In genomic region chr17:45261577-45262515, GRCh38 we compare ENCODE assay signal across 8 cellular contexts. TPM values are rescaled to one million over a fixed set of nuclear protein-coding genes. Genes with fewer than 3 reads are reported as not detected.
A peak's percentile ranks its signal among the peaks of the same experiment; 100 is the strongest.
DNase-seq lines count a peak whose midpoint lies in the region; ATAC-seq and TF ChIP-seq lines count a peak whose summit lies in the region.

Gene SPATA32, minus strand, starts transcription at chr17:45262094. Its CDS starts 78 bp downstream, at chr17:45262016.

- H3K27me3 ChIP-seq in IMR-90 (ENCODE audit: control insufficient read depth, insufficient read depth, low read length) (no peaks in the 10 kb centered on the region), suprapubic skin (no peaks in the 10 kb centered on the region)

- CTCF ChIA-PET in IMR-90 (lab: Yijun Ruan, JAX): interaction anchor here (0.6 kb wide), 1 partner anchor 121 kb away, joined by 5 read pairs; no protein-coding TSS in a partner anchor

- H3K27me3 Mint-ChIP-seq in activated T-helper 1 cell treated with anti-CD3 and anti-CD28 coated beads, Interleukin-12 subunit alpha, Interleukin-12 subunit beta, Interleukin-2, Interleukin-4 antibody, amounts not matched to agents 30 ng/mL and 10 ng/mL and 1 ng/mL, durations not matched to agents 14 hours and 24 hours and 36 hours (ENCODE audit: insufficient read depth): no peaks in the 10 kb centered on the region

- H2AK5ac ChIP-seq in IMR-90 (ENCODE audit: low read depth, low read length): peak within 1 kb of the TSS; percentile 24

- peak within 1 kb of the TSS; percentile 77 for H3K4me2 ChIP-seq in IMR-90 (ENCODE audit: low read depth, low read length)

- H3K4ac ChIP-seq in IMR-90 (ENCODE audit: low read depth, low read length): peak within 1 kb of the TSS; percentile 30; the same call in 1 of the 2 replicates

- DNase-seq in CMK (ENCODE audit: low read depth): peak; percentile 65
- peak; percentile 29 for DNase-seq in IMR-90
- peak; percentile 49 for DNase-seq in activated T-helper 1 cell treated with anti-CD3 and anti-CD28 coated beads, Interleukin-12 subunit alpha, Interleukin-12 subunit beta, Interleukin-2, Interleukin-4 antibody, amounts not matched to agents 30 ng/mL and 10 ng/mL and 1 ng/mL, durations not matched to agents 14 hours and 24 hours and 36 hours (ENCODE audit: low spot score)
- DNase-seq in fibroblast of villous mesenchyme (ENCODE audit: low read depth): peak; percentile 26
- peak in 43 of 56 donors; percentile 3 to 79 (median 33) for DNase-seq in nucleus accumbens (lab: John Stamatoyannopoulos, UW)
- no peak for DNase-seq in suprapubic skin (ENCODE audit: low spot score in 2 of 2)

- H4K91ac ChIP-seq in IMR-90 (ENCODE audit: insufficient read depth, low read depth, low read length): no peak within 1 kb of the TSS

- H3K27ac ChIP-seq in IMR-90 (ENCODE audit: insufficient read depth, low read length): no peak within 1 kb of the TSS; the same call in 1 of the 2 replicates
- peak within 1 kb of the TSS; percentile 70 for H3K27ac ChIP-seq in suprapubic skin

- peak within 1 kb of the TSS in 1 of 2 experiments; percentile 35; a peak in 1 of 4 replicates for H4K8ac ChIP-seq in IMR-90 (ENCODE audit: low read depth in 2 of 2, low read length in 2 of 2)

- no peak within 1 kb of the TSS for H2BK15ac ChIP-seq in IMR-90 (ENCODE audit: low read depth, low read length)

- 0 out of 2 replicates have a peak within 1 kb of the TSS, but pooled peaks have one; percentile 35 for H3K14ac ChIP-seq in IMR-90 (replicated peaks; ENCODE audit: low read depth, low read length)

- H2AFZ ChIP-seq in IMR-90 (replicated peaks; ENCODE audit: low read length, poor library complexity): peak within 1 kb of the TSS; percentile 85

- H4K20me1 ChIP-seq in IMR-90 (ENCODE audit: insufficient read depth, low read length): peaks cover 12% of the 10 kb centered on the region

- peak within 1 kb of the TSS; percentile 80 for H3K23ac ChIP-seq in IMR-90 (ENCODE audit: low read depth, low read length)

- no peak for TF ChIP-seq CTCF in IMR-90 (conservative IDR thresholded peaks at IDR 0.05; ENCODE audit: low read depth, low read length)
- no peak for TF ChIP-seq CTCF in fibroblast of villous mesenchyme (IDR thresholded peaks at IDR 0.05; ENCODE audit: insufficient read depth, low read depth, low read length)
- TF ChIP-seq CTCF in suprapubic skin (IDR thresholded peaks at IDR 0.05): no peak

- H2BK120ac ChIP-seq in IMR-90 (ENCODE audit: low read depth, low read length): no peak within 1 kb of the TSS

- ATAC-seq in IMR-90 (ENCODE audit: low read depth) (peak; percentile 9), GM21390 (IDR thresholded peaks at IDR 0.05; ENCODE audit: unreplicated experiment) (no peak), HG02610 (IDR thresholded peaks at IDR 0.05; ENCODE audit: unreplicated experiment) (no peak)

- H2BK5ac ChIP-seq in IMR-90 (ENCODE audit: low read depth, low read length, poor library complexity, severe bottlenecking): no peak within 1 kb of the TSS

- H3K4me1 ChIP-seq in IMR-90 (ENCODE audit: control insufficient read depth, insufficient read depth, low read length) (peaks cover 27% of the 10 kb centered on the region), suprapubic skin (peaks cover 23% of the 10 kb centered on the region)

- H3K9me3 ChIP-seq in IMR-90 (ENCODE audit: control insufficient read depth, insufficient read depth, low read length) (no peaks in the 10 kb centered on the region), suprapubic skin (no peaks in the 10 kb centered on the region)

- POLR2A ChIA-PET in IMR-90 (lab: Charles Lee; ENCODE audit: unreplicated experiment): no interaction called here

- intact Hi-C loops in IMR-90 (cut with micrococcal nuclease): no loop called here
- intact Hi-C loops in activated T-helper 1 cell treated with anti-CD3 and anti-CD28 coated beads, Interleukin-12 subunit alpha, Interleukin-12 subunit beta, Interleukin-2, Interleukin-4 antibody, amounts not matched to agents 30 ng/mL and 10 ng/mL and 1 ng/mL, durations not matched to agents 14 hours and 24 hours and 36 hours (cut with micrococcal nuclease): loop anchor here (1.0 kb wide), 1 partner anchor 14 kb away; no protein-coding TSS in a partner anchor

- H3K36me3 ChIP-seq in IMR-90 (ENCODE audit: control insufficient read depth, insufficient read depth, low read length) (peaks cover 29% of the 10 kb centered on the region), suprapubic skin (peaks cover 34% of the 10 kb centered on the region)

- H3K18ac ChIP-seq in IMR-90 (ENCODE audit: low read depth, low read length): no peak within 1 kb of the TSS

- dilution Hi-C loops in IMR-90 (cut with HindIII; ENCODE audit: low sequenced_read_pairs, unreplicated experiment): no loop called here

- peak within 1 kb of the TSS; percentile 73 for H3K4me3 Mint-ChIP-seq in activated T-helper 1 cell treated with anti-CD3 and anti-CD28 coated beads, Interleukin-12 subunit alpha, Interleukin-12 subunit beta, Interleukin-2, Interleukin-4 antibody, amounts not matched to agents 30 ng/mL and 10 ng/mL and 1 ng/mL, durations not matched to agents 14 hours and 24 hours and 36 hours

- no peak for TF ChIP-seq RAD21 in IMR-90 (IDR thresholded peaks at IDR 0.05; ENCODE audit: low read length)

- peaks cover 29% of the 10 kb centered on the region for H3K36me3 Mint-ChIP-seq in activated T-helper 1 cell treated with anti-CD3 and anti-CD28 coated beads, Interleukin-12 subunit alpha, Interleukin-12 subunit beta, Interleukin-2, Interleukin-4 antibody, amounts not matched to agents 30 ng/mL and 10 ng/mL and 1 ng/mL, durations not matched to agents 14 hours and 24 hours and 36 hours (ENCODE audit: low read depth)

- H3K56ac ChIP-seq in IMR-90 (ENCODE audit: extremely low read depth, insufficient read depth, low read length): no peak within 1 kb of the TSS

- H2BK20ac ChIP-seq in IMR-90 (ENCODE audit: low read depth, low read length): no peak within 1 kb of the TSS

- 21% methylated on average over 18 of the region's 68 CpGs; no CpG with 5 or more reads in 1 of the 2 experiments for WGBS in IMR-90 (ENCODE audit: extremely low coverage in 2 of 2, insufficient read length in 1 of 2), 2 experiments
- WGBS in suprapubic skin: 3% methylated on average over 27 of the region's 68 CpGs

- H3K4me3 ChIP-seq in IMR-90 (ENCODE audit: insufficient read depth, low read depth, low read length): peak within 1 kb of the TSS; percentile 51
- peak within 1 kb of the TSS; percentile 67 for H3K4me3 ChIP-seq in fibroblast of villous mesenchyme (ENCODE audit: low read depth, low read length)
- H3K4me3 ChIP-seq in suprapubic skin: peak within 1 kb of the TSS; percentile 68

- no peak for TF ChIP-seq EP300 in suprapubic skin (IDR thresholded peaks at IDR 0.05)

- H3K9me1 ChIP-seq in IMR-90 (ENCODE audit: insufficient read depth, low read length): peaks cover 3% of the 10 kb centered on the region; the same call in 1 of the 2 replicates

- H3K27ac Mint-ChIP-seq in activated T-helper 1 cell treated with anti-CD3 and anti-CD28 coated beads, Interleukin-12 subunit alpha, Interleukin-12 subunit beta, Interleukin-2, Interleukin-4 antibody, amounts not matched to agents 30 ng/mL and 10 ng/mL and 1 ng/mL, durations not matched to agents 14 hours and 24 hours and 36 hours: peak within 1 kb of the TSS; percentile 73

- peak within 1 kb of the TSS; percentile 40 for H4K5ac ChIP-seq in IMR-90 (ENCODE audit: low read depth, low read length)

- in situ Hi-C loops in IMR-90 (cut with MboI; ENCODE audit: low sequenced_read_pairs): no loop called here

- H3K4me1 Mint-ChIP-seq in activated T-helper 1 cell treated with anti-CD3 and anti-CD28 coated beads, Interleukin-12 subunit alpha, Interleukin-12 subunit beta, Interleukin-2, Interleukin-4 antibody, amounts not matched to agents 30 ng/mL and 10 ng/mL and 1 ng/mL, durations not matched to agents 14 hours and 24 hours and 36 hours (ENCODE audit: low read depth): peaks cover 24% of the 10 kb centered on the region

- TF ChIP-seq POLR2A in IMR-90 (IDR thresholded peaks at IDR 0.05; ENCODE audit: low read depth, low read length): no peak
- no peak for TF ChIP-seq POLR2A in suprapubic skin (IDR thresholded peaks at IDR 0.05)

- H3K9ac ChIP-seq in IMR-90 (ENCODE audit: low read depth, low read length): peak within 1 kb of the TSS; percentile 19; the same call in 1 of the 2 replicates

- peak within 1 kb of the TSS; percentile 79 for H2AK9ac ChIP-seq in IMR-90 (replicated peaks; ENCODE audit: low read depth, low read length, poor library complexity)

- no peaks in the 10 kb centered on the region for H3K9me3 Mint-ChIP-seq in activated T-helper 1 cell treated with anti-CD3 and anti-CD28 coated beads, Interleukin-12 subunit alpha, Interleukin-12 subunit beta, Interleukin-2, Interleukin-4 antibody, amounts not matched to agents 30 ng/mL and 10 ng/mL and 1 ng/mL, durations not matched to agents 14 hours and 24 hours and 36 hours

- no peaks in the 10 kb centered on the region; a peak in 1 of 4 replicates for H3K79me1 ChIP-seq in IMR-90 (ENCODE audit: low read depth in 1 of 2, low read length in 2 of 2)

- no TSS peak for BruUV-seq in IMR-90 (replicated peaks; lab: Mats Ljungman, UMichigan)

TF ChIP-seq in IMR-90, 13 proteins besides CTCF, POLR2A, EP300 and RAD21:
- TF ChIP-seq USF2 (IDR thresholded peaks at IDR 0.05; ENCODE audit: low read depth, low read length) (no peak), SMC3 (IDR thresholded peaks at IDR 0.05; ENCODE audit: low read depth, low read length) (no peak), CHD1 (IDR thresholded peaks at IDR 0.05; ENCODE audit: low read depth, low read length) (no peak)

RNA-seq across cellular contexts. Expression of gene SPATA32, which starts in this region (rescaled TPM):
- total RNA-seq in IMR-90 (2012; rRNA removed) (under 0.01 and 0.18 TPM in 2 replicates), fibroblast of villous mesenchyme (under 0.01 TPM in 1 of 2 replicates, not detected in the other), suprapubic skin (not detected)
- polyA plus RNA-seq in IMR-90 (2012; rRNA removed): not detected in 2 replicates
- polyA plus RNA-seq in IMR-90 (2012; cell fraction: cytosol; rRNA removed): not detected in 2 replicates
- 0.09 TPM in 1 of 2 replicates, not detected in the other for polyA plus RNA-seq in IMR-90 (2012; cell fraction: nucleus; rRNA removed; ENCODE audit: low replicate concordance)
- total RNA-seq in activated T-helper 1 cell treated with anti-CD3 and anti-CD28 coated beads, Interleukin-12 subunit alpha, Interleukin-12 subunit beta, Interleukin-2, Interleukin-4 antibody, amounts not matched to agents 30 ng/mL and 10 ng/mL and 1 ng/mL, durations not matched to agents 14 hours and 24 hours and 36 hours: 0.44 and 0.56 TPM in 2 replicates

Comparison
In these comparisons a context has a peak if more than half of its experiments do, and no peak if none do; other contexts are left out.
1. Peak in DNase-seq, ATAC-seq, H3K4me3 ChIP-seq, H3K9ac ChIP-seq and H3K4me2 ChIP-seq in IMR-90; RNA of the gene not detected or under 1 TPM.
2. Peak in DNase-seq in activated T-helper 1 cell treated with anti-CD3 and anti-CD28 coated beads, Interleukin-12 subunit alpha, Interleukin-12 subunit beta, Interleukin-2, Interleukin-4 antibody, amounts not matched to agents 30 ng/mL and 10 ng/mL and 1 ng/mL, durations not matched to agents 14 hours and 24 hours and 36 hours; RNA of the gene not detected or under 1 TPM.
3. Peak in DNase-seq and H3K4me3 ChIP-seq in fibroblast of villous mesenchyme; RNA of the gene not detected or under 1 TPM.
4. DNase-seq: peak in CMK (single experiment) and nucleus accumbens (43 of 56); none in suprapubic skin (0 of 2).
5. Peak in every context shown above with its lines, with median percentiles within 50 percentile points of each other: H3K4me3 ChIP-seq.